10 cellular contexts compared by ENCODE assay signal in genomic region chr3:11567516-11568467, GRCh38.
DNase-seq lines count a peak whose midpoint lies in the region; ATAC-seq and TF ChIP-seq lines count a peak whose summit lies in the region.
"Had no signal": no experiment of that assay in that cellular context is flagged by ENCODE, and none has a peak within 500 bp of the region (broad histone marks: within the 10 kb centered on the region; RNA-seq: fewer than 3 reads in every experiment).

No MANE protein-coding gene starts in this region.

- intact Hi-C loops in adrenal gland (cut with DNase I) (no loop called here), spleen (cut with DNase I; ENCODE audit: low total_unique reads) (no loop called here)

- H4K91ac ChIP-seq in H9 (ENCODE audit: insufficient read length, low read depth, low read length) = no peak overlapping the region

- H3K9me3 ChIP-seq in H9 (ENCODE audit: control insufficient read depth, low read depth, low read length) (no peaks in the 10 kb centered on the region), adrenal gland (replicated peaks in 1 of 3) (no peaks in the 10 kb centered on the region), spleen (no peaks in the 10 kb centered on the region)

- DNase-seq in H9 (no peak), adrenal gland (peak; percentile 71 to 90 (median 87)), hepatic stellate cell (ENCODE audit: low spot score) (peak; percentile 89), NCI-H2029 treated with DMSO at 0.1 percent for 48 hours (lab: John Stamatoyannopoulos, UW) (no peak), spleen (no peak)
- no peak for DNase-seq in stimulated activated naive CD8-positive, alpha-beta T cell treated with anti-CD3 and anti-CD28 coated beads, Interleukin-15, Interleukin-2, amounts not matched to agents 100 U/mL and 50 U/mL, for 24 hours
- DNase-seq: NCI-H1092; stimulated activated CD4-positive, alpha-beta T cell treated with anti-CD3 and anti-CD28 coated beads, Interleukin-15, amount 100 ng/mL, for 24 hours had no signal

- no peak overlapping the region for H4K8ac ChIP-seq in H9 (replicated peaks; ENCODE audit: insufficient read length, low read depth, low read length)

- H3K23me2 ChIP-seq in H9 (ENCODE audit: insufficient read length, low read depth, low read length, poor library complexity, severe bottlenecking) = no peaks in the 10 kb centered on the region

- H3K9ac ChIP-seq in H9 (ENCODE audit: extremely low read depth, insufficient read length, low read length) = no peak overlapping the region

- H3K27ac ChIP-seq in H9 (ENCODE audit: insufficient read length, low read depth, low read length) = no peak overlapping the region
- peak overlapping the region; percentile 75 to 99 (median 91) for H3K27ac ChIP-seq in adrenal gland
- peak overlapping the region in 3 of 8 donors; percentile 47 to 70 (median 62) for H3K27ac ChIP-seq in spleen

- H2BK20ac ChIP-seq in H9 (ENCODE audit: low read depth, low read length, poor library complexity, severe bottlenecking) = no peak overlapping the region

- H3K14ac ChIP-seq in H9 (ENCODE audit: insufficient read depth, low read length) = no peak overlapping the region

- H2AFZ ChIP-seq in H9 (ENCODE audit: low read length) = no peak overlapping the region

- no peak overlapping the region for H3K4me3 Mint-ChIP-seq in H9

- no peak overlapping the region for H2BK12ac ChIP-seq in H9 (ENCODE audit: insufficient read length, low read depth, low read length)

- no peak for TF ChIP-seq CTCF in H9 (conservative IDR thresholded peaks at IDR 0.05)
- no peak for TF ChIP-seq CTCF in adrenal gland (IDR thresholded peaks at IDR 0.05)
- no peak for TF ChIP-seq CTCF in spleen (IDR thresholded peaks at IDR 0.05 in 8 of 11, conservative IDR thresholded peaks at IDR 0.05 in 3 of 11)

- 0 out of 4 replicates have a peak, but pooled peaks cover 0 to 5% of the 10 kb centered on the region in 2 experiments for H3K4me1 Mint-ChIP-seq in H9

- H3K4me3 ChIP-seq in adrenal gland = peak overlapping the region in 1 of 4 donors; percentile 16
- no peak overlapping the region for H3K4me3 ChIP-seq in spleen

- H3K4me2 ChIP-seq in H9 (ENCODE audit: insufficient read depth, insufficient read length, low read length) = no peak overlapping the region

- no peaks in the 10 kb centered on the region for H3K4me1 ChIP-seq in H9 (ENCODE audit: insufficient read depth, low read length)
- H3K4me1 ChIP-seq in adrenal gland (replicated peaks in 1 of 2) = peaks cover 13 to 34% of the 10 kb centered on the region in 2 donors
- peaks cover 0 to 45% (median 25%) of the 10 kb centered on the region in 6 donors for H3K4me1 ChIP-seq in spleen

- no peaks in the 10 kb centered on the region for H3K9me3 Mint-ChIP-seq in H9

- H2AK5ac ChIP-seq in H9 (ENCODE audit: insufficient read length, low read length) = no peak overlapping the region

- H4K5ac ChIP-seq in H9 (ENCODE audit: insufficient read length, low read depth, low read length) = no peak overlapping the region

- H3K79me2 ChIP-seq in H9 (ENCODE audit: insufficient read depth, low read length) = no peaks in the 10 kb centered on the region; the same call in 1 of the 2 replicates

- no peak overlapping the region for H2BK120ac ChIP-seq in H9 (ENCODE audit: low read depth, low read length, poor library complexity, severe bottlenecking)

- TF ChIP-seq POLR2A in adrenal gland (IDR thresholded peaks at IDR 0.05) = no peak
- no peak for TF ChIP-seq POLR2A in spleen (IDR thresholded peaks at IDR 0.05)

- H3K56ac ChIP-seq in H9 (ENCODE audit: insufficient read length, low read depth, low read length) = no peak overlapping the region

- H3K27me3 ChIP-seq in H9 (ENCODE audit: insufficient read depth, low read length) (no peaks in the 10 kb centered on the region), adrenal gland (no peaks in the 10 kb centered on the region), spleen (replicated peaks in 1 of 7) (no peaks in the 10 kb centered on the region)

- peaks cover 3% of the 10 kb centered on the region for H3K79me1 ChIP-seq in H9 (ENCODE audit: insufficient read depth, low read depth, low read length, poor library complexity, severe bottlenecking)

- no peak overlapping the region for H2BK5ac ChIP-seq in H9 (ENCODE audit: insufficient read length, low read length)

- peak overlapping the region in 2 of 3 experiments; percentile 42 to 77; a peak in 4 of 7 replicates for H3K27ac Mint-ChIP-seq in H9

- no peak overlapping the region for H3K18ac ChIP-seq in H9 (ENCODE audit: insufficient read length, low read depth, low read length)

- no peak overlapping the region for H2BK15ac ChIP-seq in H9 (ENCODE audit: low read depth, low read length)

- peaks cover 0 to 28% of the 10 kb centered on the region in 2 donors for H3K36me3 ChIP-seq in adrenal gland (replicated peaks in 1 of 2)
- peaks cover 0 to 77% (median 29%) of the 10 kb centered on the region in 6 donors for H3K36me3 ChIP-seq in spleen

- H3T11ph ChIP-seq in H9 (ENCODE audit: low read length) = no peak overlapping the region

- peak; percentile 64 for ATAC-seq in stimulated activated naive CD8-positive, alpha-beta T cell treated with anti-CD3 and anti-CD28 coated beads, Interleukin-15, Interleukin-2, amounts not matched to agents 100 U/mL and 50 U/mL, for 24 hours
- ATAC-seq in HG02798 (IDR thresholded peaks at IDR 0.05; ENCODE audit: poor library complexity, unreplicated experiment) = no peak
- ATAC-seq in activated CD4-positive, CD25-positive, alpha-beta regulatory T cell treated with anti-CD3 and anti-CD28 coated beads, Interleukin-2, amount 50 U/mL, for 24 hours = no peak

- no peak overlapping the region for H3K23ac ChIP-seq in H9 (ENCODE audit: insufficient read length, low read depth, low read length)

- H3K36me3 Mint-ChIP-seq in H9 (ENCODE audit: insufficient read depth in 1 of 3, low read depth in 3 of 3) = peaks cover 9 to 25% (median 21%) of the 10 kb centered on the region in 3 experiments; a peak in 6 of 7 replicates

- H4K20me1 ChIP-seq in H9 (ENCODE audit: control insufficient read depth, insufficient read depth, insufficient read length) = peaks cover 2% of the 10 kb centered on the region

- H3K27me3 Mint-ChIP-seq in H9 (ENCODE audit: low read depth) = peaks cover 1% of the 10 kb centered on the region; the same call in 1 of the 2 replicates

- no peak overlapping the region for H3K4ac ChIP-seq in H9 (ENCODE audit: low read depth, low read length)

- WGBS in H9 (ENCODE audit: extremely low coverage, insufficient read length, low lambda C conversion rate) = no CpG with 5 or more reads among the region's 27 CpGs
- 69 to 88% (median 74%) methylated on average over 16 to 27 of the region's 27 CpGs for WGBS in adrenal gland, 4 donors
- WGBS in spleen, 5 donors = 87 to 94% (median 92%) methylated on average over 13 to 27 of the region's 27 CpGs

Comparison
In these comparisons a context has a peak if more than half of its experiments do, and no peak if none do; other contexts are left out.
1. DNase-seq: peak in adrenal gland (7 of 7) and hepatic stellate cell (single experiment); none in H9 (single experiment), stimulated activated naive CD8-positive, alpha-beta T cell treated with anti-CD3 and anti-CD28 coated beads, Interleukin-15, Interleukin-2, amounts not matched to agents 100 U/mL and 50 U/mL, for 24 hours (single experiment), NCI-H2029 treated with DMSO at 0.1 percent for 48 hours (single experiment) and spleen (single experiment).